22 cellular contexts compared by ENCODE assay signal in the genomic region with DNA sequence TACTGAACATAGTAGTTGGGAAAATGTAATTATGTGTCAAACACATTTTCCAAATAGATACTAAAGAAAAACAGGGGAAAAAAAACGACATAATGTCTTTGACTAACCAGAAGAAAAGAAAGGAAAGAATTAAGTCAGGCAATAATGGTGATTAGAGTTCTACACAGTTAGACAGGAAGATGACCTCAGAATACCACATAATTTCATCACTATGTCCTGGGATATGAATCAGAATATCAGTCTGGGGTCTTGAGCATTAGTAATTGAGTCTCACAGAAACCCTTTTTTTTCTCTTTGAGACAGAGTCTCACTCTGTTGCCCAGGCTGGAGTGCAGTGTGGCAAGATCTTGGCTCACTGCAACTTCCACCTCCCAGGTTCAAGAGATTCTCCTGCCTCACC.
"Had no signal": no experiment of that assay in that cellular context is flagged by ENCODE, and none has a peak within 500 bp of the region (broad histone marks: within the 10 kb centered on the region; RNA-seq: fewer than 3 reads in every experiment).

No MANE protein-coding gene starts in this region.

- H3K4me1 ChIP-seq: lower lobe of right lung, spleen, upper lobe of right lung had no signal

- H3K27ac Mint-ChIP-seq: activated CD4-positive, alpha-beta T cell treated with anti-CD3 and anti-CD28 coated beads, Interleukin-2, amount 10 ng/mL, durations not matched to agents 24 days and 14 days; activated CD8-positive, alpha-beta T cell treated with anti-CD3 and anti-CD28 coated beads for 36 hours; activated naive CD8-positive, alpha-beta T cell treated with anti-CD3 and anti-CD28 coated beads, Interleukin-2, amount 10 ng/mL, durations not matched to agents 7 days and 5 days; activated T-cell treated with anti-CD3 and anti-CD28 coated beads, Interleukin-2, amount 50 U/mL, for 24 hours; activated T-helper 2 cell treated with anti-CD3 and anti-CD28 coated beads, Interferon-gamma antibody, Interleukin-2, Interleukin-4, amounts not matched to agents 10 μg/mL and 5 μg/mL and 100 μg/mL, durations not matched to agents 14 hours and 24 hours and 36 hours; mesothelial cell of epicardium; nephron; T-helper 2 cell treated with Interferon-gamma antibody and Interleukin-4, amounts not matched to agents 5 μg/mL and 100 μg/mL, for 36 hours had no signal

- H3K4me3 ChIP-seq: lower lobe of right lung, sigmoid colon, spleen, upper lobe of right lung had no signal

- ATAC-seq: activated CD8-positive, alpha-beta T cell treated with anti-CD3 and anti-CD28 coated beads for 36 hours; esophagus mucosa; left colon; lower lobe of right lung; upper lobe of right lung had no signal

- H3K4me1 Mint-ChIP-seq: activated CD4-positive, alpha-beta T cell treated with anti-CD3 and anti-CD28 coated beads, Interleukin-2, amount 10 ng/mL, durations not matched to agents 24 days and 14 days; activated naive CD8-positive, alpha-beta T cell treated with anti-CD3 and anti-CD28 coated beads, Interleukin-2, amount 10 ng/mL, durations not matched to agents 7 days and 5 days had no signal

- H3K36me3 Mint-ChIP-seq: activated naive CD8-positive, alpha-beta T cell treated with anti-CD3 and anti-CD28 coated beads, Interleukin-2, amount 10 ng/mL, durations not matched to agents 7 days and 5 days; mesothelial cell of epicardium had no signal

- H3K27me3 ChIP-seq: sigmoid colon, spleen, upper lobe of right lung had no signal

- DNase-seq: activated CD4-positive, alpha-beta T cell treated with anti-CD3 and anti-CD28 coated beads, Interleukin-2, amount 10 ng/mL, durations not matched to agents 24 days and 14 days; activated CD4-positive, CD25-positive, alpha-beta regulatory T cell; activated CD8-positive, alpha-beta T cell treated with anti-CD3 and anti-CD28 coated beads for 36 hours; activated naive CD4-positive, alpha-beta T cell treated with Interleukin-2 at 50 U/mL for 16 hours; activated naive CD8-positive, alpha-beta T cell treated with anti-CD3 and anti-CD28 coated beads, Interleukin-2, amount 10 ng/mL, durations not matched to agents 7 days and 5 days; activated T-cell treated with anti-CD3 and anti-CD28 coated beads, Interleukin-2, amount 50 U/mL, for 24 hours; aorta; cortex of kidney; glutamatergic neuron; hippocampal formation; islet precursor cell; left colon; lower lobe of right lung; sigmoid colon; spleen; stimulated activated naive CD4-positive, alpha-beta T cell; upper lobe of right lung had no signal

- H3K9me3 Mint-ChIP-seq: activated CD4-positive, alpha-beta T cell treated with anti-CD3 and anti-CD28 coated beads, Interleukin-2, amount 10 ng/mL, durations not matched to agents 24 days and 14 days; activated CD8-positive, alpha-beta T cell treated with anti-CD3 and anti-CD28 coated beads for 36 hours; activated naive CD8-positive, alpha-beta T cell treated with anti-CD3 and anti-CD28 coated beads, Interleukin-2, amount 10 ng/mL, durations not matched to agents 7 days and 5 days; activated T-cell treated with anti-CD3 and anti-CD28 coated beads, Interleukin-2, amount 50 U/mL, for 24 hours; nephron had no signal

- H3K36me3 ChIP-seq: lower lobe of right lung, sigmoid colon, spleen, upper lobe of right lung had no signal

- H3K27me3 Mint-ChIP-seq: activated CD4-positive, alpha-beta T cell treated with anti-CD3 and anti-CD28 coated beads, Interleukin-2, amount 10 ng/mL, durations not matched to agents 24 days and 14 days; activated CD8-positive, alpha-beta T cell treated with anti-CD3 and anti-CD28 coated beads for 36 hours; activated naive CD8-positive, alpha-beta T cell treated with anti-CD3 and anti-CD28 coated beads, Interleukin-2, amount 10 ng/mL, durations not matched to agents 7 days and 5 days; activated T-cell treated with anti-CD3 and anti-CD28 coated beads, Interleukin-2, amount 50 U/mL, for 24 hours had no signal

- H3K27ac ChIP-seq: lower lobe of right lung, sigmoid colon, spleen, upper lobe of right lung had no signal

- H3K4me3 Mint-ChIP-seq: activated CD4-positive, alpha-beta T cell treated with anti-CD3 and anti-CD28 coated beads, Interleukin-2, amount 10 ng/mL, durations not matched to agents 24 days and 14 days; activated CD8-positive, alpha-beta T cell treated with anti-CD3 and anti-CD28 coated beads for 36 hours; activated naive CD8-positive, alpha-beta T cell treated with anti-CD3 and anti-CD28 coated beads, Interleukin-2, amount 10 ng/mL, durations not matched to agents 7 days and 5 days; activated T-cell treated with anti-CD3 and anti-CD28 coated beads, Interleukin-2, amount 50 U/mL, for 24 hours; mesothelial cell of epicardium; nephron; T-helper 2 cell treated with Interferon-gamma antibody and Interleukin-4, amounts not matched to agents 5 μg/mL and 100 μg/mL, for 36 hours had no signal

- H3K9me3 ChIP-seq: lower lobe of right lung, upper lobe of right lung had no signal
